Comparison of ENCODE assay signal across 10 cellular contexts in the genomic region with DNA sequence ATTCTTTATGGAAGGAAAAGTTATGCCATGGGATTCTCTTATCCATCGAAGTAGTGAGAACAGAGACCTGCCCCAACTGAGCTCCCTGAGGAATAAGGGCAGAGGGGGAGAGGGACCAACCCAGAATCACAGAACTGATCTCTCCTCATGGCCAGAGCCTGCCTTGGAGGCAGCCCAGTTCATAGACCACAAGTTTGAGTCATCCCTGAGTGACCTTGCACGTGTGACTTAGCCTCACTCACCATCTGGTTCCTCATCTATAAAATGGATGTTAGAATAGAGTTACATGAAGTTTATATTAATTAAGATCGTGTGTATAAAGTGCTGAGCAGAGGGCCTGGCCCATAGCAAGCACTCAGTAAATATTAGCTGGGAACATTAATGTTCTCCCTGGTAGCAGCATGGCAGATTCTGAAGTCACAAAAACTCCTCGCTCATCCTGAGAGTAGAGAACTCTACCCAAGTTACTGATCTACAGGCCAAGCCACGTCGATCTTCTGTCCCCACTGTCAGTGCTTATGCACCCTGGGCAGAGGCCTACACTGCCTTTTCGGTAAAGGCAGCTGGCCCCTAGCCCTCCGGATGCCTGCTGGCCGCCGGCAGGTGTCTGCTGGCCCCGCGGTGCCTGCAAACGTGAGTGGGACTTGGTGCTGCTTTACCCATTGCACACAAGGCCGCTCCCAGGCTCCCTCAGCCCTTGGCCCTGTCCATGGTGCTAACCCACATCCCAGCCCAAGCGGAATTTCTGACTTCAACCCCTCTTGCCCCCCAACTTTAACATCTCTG.
DNase-seq lines count a peak whose midpoint lies in the region; ATAC-seq and TF ChIP-seq lines count a peak whose summit lies in the region.
"Had no signal": no experiment of that assay in that cellular context is flagged by ENCODE, and none has a peak within 500 bp of the region (broad histone marks: within the 10 kb centered on the region; RNA-seq: fewer than 3 reads in every experiment).

No MANE protein-coding gene starts in this region.

- no peaks in the 10 kb centered on the region; the same call in 1 of the 2 replicates for H3K27me3 ChIP-seq in GM06990 (replicated peaks; ENCODE audit: control insufficient read depth, insufficient read depth, low read length)

- H3K36me3 ChIP-seq in GM06990 (ENCODE audit: control insufficient read depth, insufficient read depth, low read length): no peaks in the 10 kb centered on the region

- ATAC-seq in HG02884 (IDR thresholded peaks at IDR 0.05; ENCODE audit: unreplicated experiment) (no peak), GM21515 (IDR thresholded peaks at IDR 0.05; ENCODE audit: unreplicated experiment) (no peak)
- ATAC-seq: T-cell had no signal

- peak; percentile 17 for DNase-seq in GM06990 (ENCODE audit: extremely low read depth, insufficient read length)
- peak; percentile 40 for DNase-seq in M059J (ENCODE audit: low read depth)
- peak; percentile 72 for DNase-seq in astrocyte of the hippocampus (ENCODE audit: low read depth, low spot score)
- DNase-seq in lung microvascular endothelial cell (ENCODE audit: low read depth in 2 of 2): peak; percentile 49 to 56
- DNase-seq in NCI-H2029 treated with DMSO at 0.1 percent for 48 hours (lab: John Stamatoyannopoulos, UW): no peak
- DNase-seq in stimulated activated CD4-positive, alpha-beta T cell treated with anti-CD3 and anti-CD28 coated beads, Interleukin-1b, Interleukin-23, amount 100 ng/mL, for 48 hours: no peak
- DNase-seq: naive B cell had no signal

- TF ChIP-seq CTCF in GM06990 (IDR thresholded peaks at IDR 0.05; ENCODE audit: insufficient read depth, low read length, poor library complexity, severe bottlenecking): no peak

- H3K4me3 ChIP-seq in GM06990 (replicated peaks; ENCODE audit: low read depth, low read length): no peak overlapping the region

Comparison
In these comparisons a context has a peak if more than half of its experiments do, and no peak if none do; other contexts are left out.
1. DNase-seq: peak in GM06990 (single experiment), M059J (single experiment), astrocyte of the hippocampus (single experiment) and lung microvascular endothelial cell (2 of 2); none in NCI-H2029 treated with DMSO at 0.1 percent for 48 hours (single experiment) and stimulated activated CD4-positive, alpha-beta T cell treated with anti-CD3 and anti-CD28 coated beads, Interleukin-1b, Interleukin-23, amount 100 ng/mL, for 48 hours (single experiment).